Comparison of ENCODE assay signal across 8 cellular contexts in genomic region chr2:85327757-85328617, GRCh38. TPM values are rescaled to one million over a fixed set of nuclear protein-coding genes. Genes with fewer than 3 reads are reported as not detected.
DNase-seq lines count a peak whose midpoint lies in the region; ATAC-seq and TF ChIP-seq lines count a peak whose summit lies in the region.

Gene TGOLN2, minus strand, starts transcription at chr2:85327989. Its CDS starts 27 bp downstream, at chr2:85327962.

- TF ChIP-seq RAD21 in SK-N-SH (IDR thresholded peaks at IDR 0.05; ENCODE audit: low read length) = no peak

- H2AFZ ChIP-seq in SK-N-SH (ENCODE audit: low read depth) = peak within 1 kb of the TSS; percentile 93

- CTCF ChIA-PET in GM10248 (lab: Yijun Ruan, JAX) (interaction anchor here (1.0 to 1.4 kb wide), 4 partner anchors 9 to 27 kb away, joined by 3 to 7 read pairs (median 4); partner anchors contain the start of genes ELMOD3 and RETSAT), SK-N-SH (lab: Yijun Ruan, JAX) (interaction anchor here (0.6 to 1.2 kb wide), 4 partner anchors 26 to 446 kb away, joined by 3 read pairs; partner anchors contain the start of genes ELMOD3 and RETSAT)

- TF ChIP-seq CTCF in GM10248 (IDR thresholded peaks at IDR 0.05; ENCODE audit: control extremely low read depth, extremely low read depth, low read depth, missing control alignments) (no peak), SK-N-SH (IDR thresholded peaks at IDR 0.05) (no peak)

- 0 out of 4 replicates have a peak, but pooled peaks of 1 of the 2 experiments have one; percentile 1 for TF ChIP-seq EP300 in SK-N-SH (IDR thresholded peaks at IDR 0.05; ENCODE audit: borderline replicate concordance in 1 of 2, low read depth in 1 of 2, low read length in 1 of 2)

- DNase-seq in GM10248 (ENCODE audit: extremely low spot score) (peak; percentile 96), NCI-H1092 (lab: John Stamatoyannopoulos, UW) (peak; percentile 89), SK-N-SH (peak; percentile 98), globus pallidus (ENCODE audit: low spot score) (peak; percentile 90), nucleus accumbens (lab: John Stamatoyannopoulos, UW) (peak in 55 of 56 donors; percentile 57 to 96 (median 89)), superior temporal gyrus (ENCODE audit: extremely low spot score) (peak; percentile 94)
- DNase-seq in activated naive CD4-positive, alpha-beta T cell treated with anti-CD3 and anti-CD28 coated beads, Interleukin-2, amount 50 U/mL, for 16 hours = peak; percentile 95

- WGBS in SK-N-SH (ENCODE audit: low lambda C conversion rate) = under 1% methylated on average over 43 of the region's 63 CpGs

- H3F3A ChIP-seq in SK-N-SH (replicated peaks; ENCODE audit: insufficient read depth) = peaks cover 3% of the 10 kb centered on the region

- H3K36me3 ChIP-seq in SK-N-SH (replicated peaks in 1 of 2; ENCODE audit: control insufficient read depth in 1 of 2, insufficient read depth in 2 of 2, low read length in 1 of 2) = peaks cover 21 to 35% of the 10 kb centered on the region in 2 experiments

- peak within 1 kb of the TSS; percentile 88 to 97 for H3K27ac ChIP-seq in SK-N-SH (ENCODE audit: low read depth in 2 of 2, low read length in 1 of 2)

- no peaks in the 10 kb centered on the region for H3K9me3 ChIP-seq in SK-N-SH

- peak; percentile 87 for ATAC-seq in HG02588 (IDR thresholded peaks at IDR 0.05; ENCODE audit: unreplicated experiment)

- no peaks in the 10 kb centered on the region for H3K27me3 ChIP-seq in SK-N-SH (ENCODE audit: insufficient read depth)

- H3K79me2 ChIP-seq in SK-N-SH (ENCODE audit: insufficient read depth) = peaks cover 49% of the 10 kb centered on the region

- peaks cover 29% of the 10 kb centered on the region for H4K20me1 ChIP-seq in SK-N-SH (ENCODE audit: insufficient read depth)

- H3K4me3 ChIP-seq in SK-N-SH (ENCODE audit: low read depth in 2 of 2, low read length in 1 of 2) = peak within 1 kb of the TSS; percentile 73 to 95

- H3K4me1 ChIP-seq in SK-N-SH (ENCODE audit: control insufficient read depth in 1 of 2, insufficient read depth in 2 of 2, low read depth in 1 of 2, low read length in 1 of 2) = peaks cover 7 to 24% of the 10 kb centered on the region in 2 experiments; a peak in 3 of 4 replicates

- H3K9ac ChIP-seq in SK-N-SH = peak within 1 kb of the TSS; percentile 85

- POLR2A ChIA-PET in GM10248 (lab: Yijun Ruan, JAX) = interaction anchor here (0.5 to 2.7 kb wide), 9 partner anchors 10 to 1435 kb away, joined by 3 to 18 read pairs (median 4); partner anchors contain the start of genes ELMOD3, MAT2A and RETSAT
- POLR2A ChIA-PET in SK-N-SH (lab: Yijun Ruan, JAX) = interaction anchor here (0.6 to 3.1 kb wide), 13 partner anchors 8 to 283 kb away, joined by 3 to 14 read pairs (median 4); partner anchors contain the start of genes C2orf68, ELMOD3, MAT2A and RETSAT

- peak within 1 kb of the TSS; percentile 100 for H3K4me2 ChIP-seq in SK-N-SH

- no peaks in the 10 kb centered on the region for H3K9me2 ChIP-seq in SK-N-SH

TF ChIP-seq in SK-N-SH, 30 proteins besides CTCF, POLR2A, EP300 and RAD21 (continues in another document):
- TF ChIP-seq MXI1 (IDR thresholded peaks at IDR 0.05; ENCODE audit: low read depth, low read length) = peak; percentile 71; the same call in 1 of the 2 replicates
- peak; percentile 99 for TF ChIP-seq CHD2 (IDR thresholded peaks at IDR 0.05; ENCODE audit: low read length, partially characterized antibody)
- TF ChIP-seq, protein P1, sequence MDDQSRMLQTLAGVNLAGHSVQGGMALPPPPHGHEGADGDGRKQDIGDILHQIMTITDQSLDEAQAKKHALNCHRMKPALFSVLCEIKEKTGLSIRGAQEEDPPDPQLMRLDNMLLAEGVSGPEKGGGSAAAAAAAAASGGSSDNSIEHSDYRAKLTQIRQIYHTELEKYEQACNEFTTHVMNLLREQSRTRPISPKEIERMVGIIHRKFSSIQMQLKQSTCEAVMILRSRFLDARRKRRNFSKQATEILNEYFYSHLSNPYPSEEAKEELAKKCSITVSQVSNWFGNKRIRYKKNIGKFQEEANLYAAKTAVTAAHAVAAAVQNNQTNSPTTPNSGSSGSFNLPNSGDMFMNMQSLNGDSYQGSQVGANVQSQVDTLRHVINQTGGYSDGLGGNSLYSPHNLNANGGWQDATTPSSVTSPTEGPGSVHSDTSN (IDR thresholded peaks at IDR 0.05) = no peak
- TF ChIP-seq, protein P2, sequence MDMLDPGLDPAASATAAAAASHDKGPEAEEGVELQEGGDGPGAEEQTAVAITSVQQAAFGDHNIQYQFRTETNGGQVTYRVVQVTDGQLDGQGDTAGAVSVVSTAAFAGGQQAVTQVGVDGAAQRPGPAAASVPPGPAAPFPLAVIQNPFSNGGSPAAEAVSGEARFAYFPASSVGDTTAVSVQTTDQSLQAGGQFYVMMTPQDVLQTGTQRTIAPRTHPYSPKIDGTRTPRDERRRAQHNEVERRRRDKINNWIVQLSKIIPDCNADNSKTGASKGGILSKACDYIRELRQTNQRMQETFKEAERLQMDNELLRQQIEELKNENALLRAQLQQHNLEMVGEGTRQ (IDR thresholded peaks at IDR 0.05; ENCODE audit: borderline replicate concordance, low read depth, low read length) = no peak
- TF ChIP-seq MAX (IDR thresholded peaks at IDR 0.05; ENCODE audit: low read depth) = peak; percentile 82
- peak; percentile 99 for TF ChIP-seq POLR2AphosphoS5 (IDR thresholded peaks at IDR 0.05; ENCODE audit: low read depth, low read length)
- no peak for TF ChIP-seq IRF3 (IDR thresholded peaks at IDR 0.05; ENCODE audit: low read depth, low read length)
- TF ChIP-seq SMC3 (IDR thresholded peaks at IDR 0.05; ENCODE audit: low read depth, low read length) = no peak
- TF ChIP-seq, protein P3, sequence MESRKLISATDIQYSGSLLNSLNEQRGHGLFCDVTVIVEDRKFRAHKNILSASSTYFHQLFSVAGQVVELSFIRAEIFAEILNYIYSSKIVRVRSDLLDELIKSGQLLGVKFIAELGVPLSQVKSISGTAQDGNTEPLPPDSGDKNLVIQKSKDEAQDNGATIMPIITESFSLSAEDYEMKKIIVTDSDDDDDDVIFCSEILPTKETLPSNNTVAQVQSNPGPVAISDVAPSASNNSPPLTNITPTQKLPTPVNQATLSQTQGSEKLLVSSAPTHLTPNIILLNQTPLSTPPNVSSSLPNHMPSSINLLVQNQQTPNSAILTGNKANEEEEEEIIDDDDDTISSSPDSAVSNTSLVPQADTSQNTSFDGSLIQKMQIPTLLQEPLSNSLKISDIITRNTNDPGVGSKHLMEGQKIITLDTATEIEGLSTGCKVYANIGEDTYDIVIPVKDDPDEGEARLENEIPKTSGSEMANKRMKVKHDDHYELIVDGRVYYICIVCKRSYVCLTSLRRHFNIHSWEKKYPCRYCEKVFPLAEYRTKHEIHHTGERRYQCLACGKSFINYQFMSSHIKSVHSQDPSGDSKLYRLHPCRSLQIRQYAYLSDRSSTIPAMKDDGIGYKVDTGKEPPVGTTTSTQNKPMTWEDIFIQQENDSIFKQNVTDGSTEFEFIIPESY (IDR thresholded peaks at IDR 0.05; ENCODE audit: borderline replicate concordance, low read depth) = peak; percentile 98
- peak; percentile 87 for TF ChIP-seq ELF1 (IDR thresholded peaks at IDR 0.05)
- no peak for TF ChIP-seq MEF2A (IDR thresholded peaks at IDR 0.05; ENCODE audit: borderline replicate concordance, low read depth)
- 0 out of 2 replicates have a peak, but pooled peaks have one; percentile 16 for TF ChIP-seq REST (IDR thresholded peaks at IDR 0.05; ENCODE audit: low read depth, low read length)
- no peak for TF ChIP-seq JUND (IDR thresholded peaks at IDR 0.05)

RNA-seq across cellular contexts. Expression of gene TGOLN2, which starts in this region (rescaled TPM):
- 138 and 140 TPM in 2 replicates for polyA plus RNA-seq in SK-N-SH (2012; rRNA removed)
- polyA plus RNA-seq in SK-N-SH (2012; cell fraction: cytosol; rRNA removed) = 107 and 114 TPM in 2 replicates
- polyA plus RNA-seq in SK-N-SH (2012; cell fraction: nucleus; rRNA removed) = 76.0 and 97.4 TPM in 2 replicates

Comparison
In these comparisons a context has a peak if more than half of its experiments do, and no peak if none do; other contexts are left out.
1. Peak in every context shown above with its lines: DNase-seq, ATAC-seq, H3K4me3 ChIP-seq and H3K27ac ChIP-seq.